Comparison of ENCODE assay signal across 18 cellular contexts in genomic region chr4:181364504-181364903, GRCh38.
"Had no signal": no experiment of that assay in that cellular context is flagged by ENCODE, and none has a peak within 500 bp of the region (broad histone marks: within the 10 kb centered on the region; RNA-seq: fewer than 3 reads in every experiment).

No MANE protein-coding gene starts in this region.

- H3K27me3 ChIP-seq: ascending aorta, cardiac muscle cell, left lung, pancreas, stomach, testis, upper lobe of right lung had no signal

- H3K9me3 Mint-ChIP-seq: activated naive CD8-positive, alpha-beta T cell treated with anti-CD3 and anti-CD28 coated beads, Interleukin-2, amount 50 U/mL, for 24 hours had no signal

- H3K27ac Mint-ChIP-seq: activated naive CD8-positive, alpha-beta T cell treated with anti-CD3 and anti-CD28 coated beads, Interleukin-2, amount 50 U/mL, for 24 hours; naive thymus-derived CD4-positive, alpha-beta T cell had no signal

- H3K4me3 ChIP-seq: ascending aorta, cardiac muscle cell, left lung, mucosa of descending colon, pancreas, stomach, testis, upper lobe of right lung had no signal

- FAIRE-seq: keratinocyte, pancreas had no signal

- H3K27ac ChIP-seq: ascending aorta, cardiac muscle cell, left lung, pancreas, stomach, testis, upper lobe of right lung had no signal

- ATAC-seq: activated CD4-positive, CD25-positive, alpha-beta regulatory T cell treated with anti-CD3 and anti-CD28 coated beads, Interleukin-2, amount 50 U/mL, for 24 hours; activated naive CD8-positive, alpha-beta T cell treated with anti-CD3 and anti-CD28 coated beads, Interleukin-2, amount 50 U/mL, for 24 hours; left lung; mucosa of descending colon; naive thymus-derived CD4-positive, alpha-beta T cell; pancreas; upper lobe of right lung had no signal

- DNase-seq: activated naive CD4-positive, alpha-beta T cell treated with Interleukin-2 at 50 U/mL for 16 hours; activated naive CD8-positive, alpha-beta T cell treated with anti-CD3 and anti-CD28 coated beads, Interleukin-2, amount 50 U/mL, for 24 hours; activated T-cell treated with anti-CD3 and anti-CD28 coated beads for 4 hours; left lung; mammary epithelial cell; mucosa of descending colon; naive thymus-derived CD4-positive, alpha-beta T cell; pancreas; stimulated activated CD4-positive, alpha-beta T cell treated with anti-CD3 and anti-CD28 coated beads, Interleukin-12 subunit alpha, Interleukin-12 subunit beta, amount 100 ng/mL, for 4 hours; stimulated activated CD4-positive, alpha-beta T cell treated with anti-CD3 and anti-CD28 coated beads, Interleukin-2, amount 100 ng/mL, for 24 hours; stomach; T-helper 9 cell; testis; upper lobe of right lung had no signal

- H3K4me3 Mint-ChIP-seq: activated naive CD8-positive, alpha-beta T cell treated with anti-CD3 and anti-CD28 coated beads, Interleukin-2, amount 50 U/mL, for 24 hours; naive thymus-derived CD4-positive, alpha-beta T cell had no signal

- H3K4me1 ChIP-seq: ascending aorta, left lung, pancreas, stomach, testis, upper lobe of right lung had no signal

- H3K36me3 ChIP-seq: ascending aorta, cardiac muscle cell, left lung, pancreas, stomach, upper lobe of right lung had no signal

- H3K9me3 ChIP-seq: ascending aorta, left lung, mucosa of descending colon, pancreas, stomach, testis, upper lobe of right lung had no signal

- H3K36me3 Mint-ChIP-seq: naive thymus-derived CD4-positive, alpha-beta T cell had no signal

- H3K4me1 Mint-ChIP-seq: activated naive CD8-positive, alpha-beta T cell treated with anti-CD3 and anti-CD28 coated beads, Interleukin-2, amount 50 U/mL, for 24 hours; naive thymus-derived CD4-positive, alpha-beta T cell had no signal

- H3K27me3 Mint-ChIP-seq: activated naive CD8-positive, alpha-beta T cell treated with anti-CD3 and anti-CD28 coated beads, Interleukin-2, amount 50 U/mL, for 24 hours; naive thymus-derived CD4-positive, alpha-beta T cell had no signal
